In genomic region chr2:85110991-85111560, GRCh38 we compare ENCODE assay signal across 20 cellular contexts. TPM values are rescaled to one million over a fixed set of nuclear protein-coding genes. Genes with fewer than 3 reads are reported as not detected.
"Had no signal": no experiment of that assay in that cellular context is flagged by ENCODE, and none has a peak within 500 bp of the region (broad histone marks: within the 10 kb centered on the region; RNA-seq: fewer than 3 reads in every experiment).

No MANE protein-coding gene starts in this region.

- H3K9me3 ChIP-seq: breast epithelium, esophagus muscularis mucosa, sigmoid colon, thyroid gland had no signal

- H3K4me3 ChIP-seq: breast epithelium, esophagus muscularis mucosa, hepatocyte, lung, sigmoid colon, thyroid gland had no signal

- DNase-seq: activated B cell treated with CpG ODN at 0.5 μM for 24 hours; activated CD4-positive, alpha-beta T cell treated with anti-CD3 and anti-CD28 coated beads for 48 hours; activated CD8-positive, alpha-beta T cell treated with anti-CD3 and anti-CD28 coated beads for 36 hours; activated naive CD4-positive, alpha-beta T cell treated with anti-CD3 and anti-CD28 coated beads for 36 hours; activated T-cell treated with anti-CD3 and anti-CD28 coated beads, Interleukin-2, amount 50 U/mL, for 24 hours; aorta; cerebellar nuclear complex; cortex of kidney; midbrain; sigmoid colon; stimulated activated CD4-positive, alpha-beta T cell treated with anti-CD3 and anti-CD28 coated beads, Interleukin-2, amount 100 ng/mL, for 24 hours; stimulated activated naive CD4-positive, alpha-beta T cell treated with Interleukin-2 at 50 U/mL for 16 hours; thyroid gland had no signal

- H3K36me3 ChIP-seq: breast epithelium, esophagus muscularis mucosa, sigmoid colon, thyroid gland had no signal

- H3K9me3 Mint-ChIP-seq: activated B cell treated with CpG ODN at 0.5 μM for 24 hours; activated CD8-positive, alpha-beta T cell treated with anti-CD3 and anti-CD28 coated beads for 36 hours; activated naive CD4-positive, alpha-beta T cell treated with anti-CD3 and anti-CD28 coated beads for 36 hours; activated T-cell treated with anti-CD3 and anti-CD28 coated beads, Interleukin-2, amount 50 U/mL, for 24 hours had no signal

- H2AFZ ChIP-seq: hepatocyte had no signal

- ATAC-seq: activated CD8-positive, alpha-beta T cell treated with anti-CD3 and anti-CD28 coated beads for 36 hours had no signal

- H3K79me2 ChIP-seq: hepatocyte had no signal

- H3K4me1 Mint-ChIP-seq: activated B cell treated with CpG ODN at 0.5 μM for 24 hours, nephron had no signal

- H3K4me1 ChIP-seq: breast epithelium, esophagus muscularis mucosa, foreskin keratinocyte, sigmoid colon, thyroid gland had no signal

- H3K4me2 ChIP-seq: hepatocyte had no signal

- H3K4me3 Mint-ChIP-seq: activated B cell treated with CpG ODN at 0.5 μM for 24 hours; activated CD8-positive, alpha-beta T cell treated with anti-CD3 and anti-CD28 coated beads for 36 hours; activated naive CD4-positive, alpha-beta T cell treated with anti-CD3 and anti-CD28 coated beads for 36 hours; activated T-cell treated with anti-CD3 and anti-CD28 coated beads, Interleukin-2, amount 50 U/mL, for 24 hours; nephron had no signal

- H3K27ac ChIP-seq: breast epithelium, esophagus muscularis mucosa, foreskin keratinocyte, hepatocyte, sigmoid colon, thyroid gland had no signal

- H3K27me3 ChIP-seq: breast epithelium, esophagus muscularis mucosa, hepatocyte, thyroid gland had no signal

- H3K27ac Mint-ChIP-seq: activated B cell treated with CpG ODN at 0.5 μM for 24 hours; activated CD8-positive, alpha-beta T cell treated with anti-CD3 and anti-CD28 coated beads for 36 hours; activated naive CD4-positive, alpha-beta T cell treated with anti-CD3 and anti-CD28 coated beads for 36 hours; activated T-cell treated with anti-CD3 and anti-CD28 coated beads, Interleukin-2, amount 50 U/mL, for 24 hours; nephron had no signal

RNA-seq across cellular contexts. Expression of gene TCF7L1, which starts 22.1 kb away (rescaled TPM):
- total RNA-seq: activated CD8-positive, alpha-beta T cell treated with anti-CD3 and anti-CD28 coated beads for 36 hours; T-helper 2 cell treated with Interferon-gamma antibody and Interleukin-4, amounts not matched to agents 100 ng/mL and 5 ng/mL, for 36 hours had no signal
